In the genomic region with DNA sequence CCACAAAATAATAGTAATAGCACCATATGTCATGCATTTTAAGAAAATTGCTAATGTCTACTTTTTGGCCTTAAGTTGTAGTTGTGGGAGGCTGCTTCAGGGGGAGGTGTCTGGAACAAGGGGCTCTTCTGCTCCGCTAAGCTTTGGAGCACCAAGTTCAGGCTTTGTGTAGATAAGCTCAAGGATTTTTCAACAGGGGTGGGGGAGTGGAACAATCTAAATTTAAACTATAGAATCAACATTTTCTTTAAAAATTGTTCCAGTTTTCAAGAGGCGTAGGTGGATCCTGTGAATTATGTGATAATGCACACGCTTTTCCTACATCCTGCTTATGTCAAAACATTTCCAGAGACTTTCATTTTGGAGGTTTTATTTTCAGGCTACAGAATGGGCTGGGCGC, we compare ENCODE assay signal across 21 cellular contexts. TPM values are rescaled to one million over a fixed set of nuclear protein-coding genes. Genes with fewer than 3 reads are reported as not detected.
A peak's percentile ranks its signal among the peaks of the same experiment; 100 is the strongest.
DNase-seq lines count a peak whose midpoint lies in the region; ATAC-seq and TF ChIP-seq lines count a peak whose summit lies in the region.
"Had no signal": no experiment of that assay in that cellular context is flagged by ENCODE, and none has a peak within 500 bp of the region (broad histone marks: within the 10 kb centered on the region; RNA-seq: fewer than 3 reads in every experiment).

No MANE protein-coding gene starts in this region.

- H3K9me3 Mint-ChIP-seq in CD4-positive, alpha-beta memory T cell, result no peaks in the 10 kb centered on the region
- H3K9me3 Mint-ChIP-seq in activated T-helper 17 cell treated with anti-CD3 and anti-CD28 coated beads, Interleukin-2, amount 50 U/mL, for 72 hours, result no peaks in the 10 kb centered on the region
- H3K9me3 Mint-ChIP-seq: T-helper 2 cell treated with Interferon-gamma antibody and Interleukin-4, amounts not matched to agents 5 μg/mL and 100 μg/mL, for 36 hours had no signal

- POLR2A ChIA-PET in CD4-positive, alpha-beta memory T cell (lab: Charles Lee; ENCODE audit: partially characterized antibody), result interaction anchor here (1.0 to 1.6 kb wide), 7 partner anchors 10 to 132 kb away, joined by 3 to 4 read pairs (median 4); no protein-coding TSS in a partner anchor

- TF ChIP-seq CTCF in left lung (IDR thresholded peaks at IDR 0.05), result no peak

- peak; percentile 15 for DNase-seq in DMS79 treated with DMSO at 0.1 percent for 48 hours (lab: John Stamatoyannopoulos, UW)
- DNase-seq in DMS79 (lab: John Stamatoyannopoulos, UW), result no peak
- no peak for DNase-seq in CD4-positive, alpha-beta memory T cell
- DNase-seq in left lung, result no peak
- DNase-seq in retina, result no peak
- DNase-seq in DMS153 (lab: John Stamatoyannopoulos, UW), result no peak
- DNase-seq: activated CD4-positive, CD25-positive, alpha-beta regulatory T cell; activated gamma-delta T cell; cerebellar nuclear complex; effector CD4-positive, alpha-beta T cell; mucosa of descending colon; NCI-H146; stimulated activated CD4-positive, alpha-beta T cell treated with anti-CD3 and anti-CD28 coated beads, Interleukin-12 subunit alpha, Interleukin-12 subunit beta, amount 100 ng/mL, for 4 hours had no signal

- peaks cover 56 to 79% (median 68%) of the 10 kb centered on the region in 4 donors for H3K4me1 Mint-ChIP-seq in CD4-positive, alpha-beta memory T cell
- peaks cover 57% of the 10 kb centered on the region for H3K4me1 Mint-ChIP-seq in activated T-helper 17 cell treated with anti-CD3 and anti-CD28 coated beads, Interleukin-2, amount 50 U/mL, for 72 hours

- H3K27me3 ChIP-seq in CD4-positive, alpha-beta memory T cell (ENCODE audit: insufficient read depth, low read length), result no peaks in the 10 kb centered on the region
- H3K27me3 ChIP-seq in left lung, result no peaks in the 10 kb centered on the region
- H3K27me3 ChIP-seq: esophagus muscularis mucosa, SJSA1 had no signal

- no peak for ATAC-seq in activated T-helper 17 cell treated with anti-CD3 and anti-CD28 coated beads, Interleukin-2, amount 50 U/mL, for 72 hours (replicated peaks)
- ATAC-seq in left lung, result peak; percentile 6
- no peak for ATAC-seq in HG02870 (IDR thresholded peaks at IDR 0.05; ENCODE audit: unreplicated experiment)
- ATAC-seq: left lobe of liver, mucosa of descending colon had no signal

- no peak overlapping the region for H3K4me3 ChIP-seq in CD4-positive, alpha-beta memory T cell (ENCODE audit: low read length in 2 of 2)
- H3K4me3 ChIP-seq in left lung, result no peak overlapping the region
- H3K4me3 ChIP-seq: esophagus muscularis mucosa, mucosa of descending colon, SJSA1 had no signal

- CTCF ChIA-PET in CD4-positive, alpha-beta memory T cell (lab: Charles Lee; ENCODE audit: partially characterized antibody), result interaction anchor here (1.1 to 1.9 kb wide), 2 partner anchors 15 to 150 kb away, joined by 4 to 5 read pairs; no protein-coding TSS in a partner anchor

- peaks cover 37 to 47% of the 10 kb centered on the region in 2 donors for H3K36me3 Mint-ChIP-seq in CD4-positive, alpha-beta memory T cell
- H3K36me3 Mint-ChIP-seq in activated T-helper 17 cell treated with anti-CD3 and anti-CD28 coated beads, Interleukin-2, amount 50 U/mL, for 72 hours (ENCODE audit: low read depth), result peaks cover 91% of the 10 kb centered on the region

- H3K27me3 Mint-ChIP-seq in CD4-positive, alpha-beta memory T cell, result no peaks in the 10 kb centered on the region
- no peaks in the 10 kb centered on the region for H3K27me3 Mint-ChIP-seq in activated T-helper 17 cell treated with anti-CD3 and anti-CD28 coated beads, Interleukin-2, amount 50 U/mL, for 72 hours
- H3K27me3 Mint-ChIP-seq: B cell had no signal

- H3K36me3 ChIP-seq in CD4-positive, alpha-beta memory T cell (ENCODE audit: insufficient read depth, low read length), result peaks cover 37% of the 10 kb centered on the region
- H3K36me3 ChIP-seq in left lung, result peaks cover 0 to 40% of the 10 kb centered on the region in 2 donors

- H3K27ac Mint-ChIP-seq in CD4-positive, alpha-beta memory T cell, result peak overlapping the region in 6 of 7 donors; percentile 19 to 92 (median 50)
- peak overlapping the region; percentile 3 for H3K27ac Mint-ChIP-seq in activated T-helper 17 cell treated with anti-CD3 and anti-CD28 coated beads, Interleukin-2, amount 50 U/mL, for 72 hours
- H3K27ac Mint-ChIP-seq: B cell; T-helper 2 cell treated with Interferon-gamma antibody and Interleukin-4, amounts not matched to agents 5 μg/mL and 100 μg/mL, for 36 hours had no signal

- H3K4me3 Mint-ChIP-seq in CD4-positive, alpha-beta memory T cell, result peak overlapping the region in 5 of 8 donors; percentile 3 to 44 (median 33)
- peak overlapping the region; percentile 58 for H3K4me3 Mint-ChIP-seq in activated T-helper 17 cell treated with anti-CD3 and anti-CD28 coated beads, Interleukin-2, amount 50 U/mL, for 72 hours
- H3K4me3 Mint-ChIP-seq: B cell; T-helper 2 cell treated with Interferon-gamma antibody and Interleukin-4, amounts not matched to agents 5 μg/mL and 100 μg/mL, for 36 hours had no signal

- intact Hi-C loops in CD4-positive, alpha-beta memory T cell (cut with micrococcal nuclease), result no loop called here
- intact Hi-C loops in left lung (cut with DNase I), result no loop called here

- H3K27ac ChIP-seq in CD4-positive, alpha-beta memory T cell (ENCODE audit: low read depth, low read length), result no peak overlapping the region
- H3K27ac ChIP-seq in left lung, result peak overlapping the region; percentile 40 to 49
- H3K27ac ChIP-seq: 22Rv1, esophagus muscularis mucosa, SJSA1 had no signal

- H3K4me1 ChIP-seq in CD4-positive, alpha-beta memory T cell (ENCODE audit: insufficient read depth, low read length), result peaks cover 71% of the 10 kb centered on the region
- peaks cover 39 to 66% of the 10 kb centered on the region in 2 donors for H3K4me1 ChIP-seq in left lung

- no peaks in the 10 kb centered on the region for H3K9me3 ChIP-seq in CD4-positive, alpha-beta memory T cell (ENCODE audit: control insufficient read depth in 1 of 2, low read length in 2 of 2)
- H3K9me3 ChIP-seq in left lung, result no peaks in the 10 kb centered on the region
- H3K9me3 ChIP-seq: esophagus muscularis mucosa, mucosa of descending colon, SJSA1 had no signal

RNA-seq across cellular contexts. Expression of a gene that starts 9.8 kb away (rescaled TPM):
- total RNA-seq in CD4-positive, alpha-beta memory T cell, result 100 to 1,000 TPM; 251 to 256 TPM
- 10 to 100 TPM; 46.5 to 74.3 TPM for polyA plus RNA-seq in CD4-positive, alpha-beta memory T cell
- total RNA-seq in activated T-helper 17 cell treated with anti-CD3 and anti-CD28 coated beads, Interleukin-2, amount 50 U/mL, for 72 hours, result 100 to 1,000 TPM; 206 to 244 TPM
- total RNA-seq in left lung, result 100 to 1,000 TPM; 686 to 731 TPM
